In genomic region chr1:152001631-152002584, GRCh38 we compare ENCODE assay signal across 8 cellular contexts. TPM values are rescaled to one million over a fixed set of nuclear protein-coding genes. Genes with fewer than 3 reads are reported as not detected.
DNase-seq lines count a peak whose midpoint lies in the region; ATAC-seq and TF ChIP-seq lines count a peak whose summit lies in the region.

No MANE protein-coding gene starts in this region.

- H4K20me1 ChIP-seq in hepatocyte (ENCODE audit: insufficient read depth, poor library complexity, severe bottlenecking), result no peaks in the 10 kb centered on the region

- no peak for TF ChIP-seq POLR2A in sigmoid colon (IDR thresholded peaks at IDR 0.05)

- H3K4me3 ChIP-seq in ascending aorta (no peak overlapping the region), hepatocyte (no peak overlapping the region), sigmoid colon (no peak overlapping the region)

- H3K9me3 ChIP-seq in ascending aorta, result no peaks in the 10 kb centered on the region
- no peaks in the 10 kb centered on the region for H3K9me3 ChIP-seq in hepatocyte (ENCODE audit: low read depth)
- no peaks in the 10 kb centered on the region for H3K9me3 ChIP-seq in sigmoid colon

- 69% methylated on average over 4 of the region's 4 CpGs for WGBS in hepatocyte (ENCODE audit: low lambda C conversion rate, missing lambda C conversion rate)
- WGBS in sigmoid colon, 2 donors, result 68 to 74% methylated on average over 4 of the region's 4 CpGs

- H3K36me3 ChIP-seq in ascending aorta, result no peaks in the 10 kb centered on the region
- H3K36me3 ChIP-seq in hepatocyte (replicated peaks; ENCODE audit: insufficient read depth, low read depth), result no peaks in the 10 kb centered on the region
- H3K36me3 ChIP-seq in sigmoid colon, result no peaks in the 10 kb centered on the region

- no peaks in the 10 kb centered on the region for H3K79me2 ChIP-seq in hepatocyte

- TF ChIP-seq EP300 in sigmoid colon (IDR thresholded peaks at IDR 0.05), result no peak

- H3K4me1 ChIP-seq in ascending aorta, result peaks cover 0 to 2% of the 10 kb centered on the region in 2 donors
- H3K4me1 ChIP-seq in hepatocyte (ENCODE audit: insufficient read depth), result peaks cover 12% of the 10 kb centered on the region
- peaks cover 0 to 10% (median 3%) of the 10 kb centered on the region in 4 donors for H3K4me1 ChIP-seq in sigmoid colon

- H3K9me2 ChIP-seq in hepatocyte (replicated peaks; ENCODE audit: insufficient read depth), result no peaks in the 10 kb centered on the region

- DNase-seq in NCI-H146 (lab: John Stamatoyannopoulos, UW) (peak; percentile 43), T-helper 2 cell (peak; percentile 40 to 73 (median 61)), ascending aorta (ENCODE audit: low spot score in 2 of 2) (peak; percentile 66 to 94), hepatocyte (ENCODE audit: low spot score) (peak; percentile 93), sigmoid colon (peak; percentile 92)

- H3K27ac ChIP-seq in ascending aorta (no peak overlapping the region), hepatocyte (peak overlapping the region; percentile 76), sigmoid colon (peak overlapping the region; percentile 46 to 67 (median 56))

- H3K27me3 ChIP-seq in ascending aorta (no peaks in the 10 kb centered on the region), hepatocyte (no peaks in the 10 kb centered on the region), sigmoid colon (no peaks in the 10 kb centered on the region)

- ATAC-seq in GM18502 (IDR thresholded peaks at IDR 0.05; ENCODE audit: poor library complexity, unreplicated experiment) (no peak), GM18861 (IDR thresholded peaks at IDR 0.05; ENCODE audit: unreplicated experiment) (no peak)

- H2AFZ ChIP-seq in hepatocyte, result peak overlapping the region; percentile 21

- intact Hi-C loops in ascending aorta (cut with DNase I) (loop anchor here (1.0 kb wide), 2 partner anchors 36 to 68 kb away; no protein-coding TSS in a partner anchor), sigmoid colon (cut with DNase I) (loop anchor here (1.0 to 2.0 kb wide), 2 partner anchors 29 to 68 kb away; no protein-coding TSS in a partner anchor)

- peak overlapping the region; percentile 20 for H3K4me2 ChIP-seq in hepatocyte

- TF ChIP-seq CTCF in GM12872 (IDR thresholded peaks at IDR 0.05; ENCODE audit: insufficient read depth, low read depth, low read length), result peak; percentile 95
- peak; percentile 71 to 93 (median 86) for TF ChIP-seq CTCF in ascending aorta (IDR thresholded peaks at IDR 0.05)
- peak; percentile 99 for TF ChIP-seq CTCF in hepatocyte (IDR thresholded peaks at IDR 0.05; ENCODE audit: poor library complexity)
- TF ChIP-seq CTCF in sigmoid colon (IDR thresholded peaks at IDR 0.05), result peak; percentile 61 to 95 (median 93)

RNA-seq across cellular contexts. Expression of gene S100A10, which starts 8.2 kb away (rescaled TPM):
- total RNA-seq in ascending aorta, result 25.8 TPM
- 408 and 485 TPM in 2 replicates for total RNA-seq in hepatocyte
- 3,367 and 3,493 TPM in 2 replicates for polyA plus RNA-seq in hepatocyte
- total RNA-seq in sigmoid colon, result 10 to 100 TPM; 20.2 to 57.9 (median 43.0) TPM
- polyA plus RNA-seq in sigmoid colon, result 1,000 to 10,000 TPM; 1,087 to 1,816 (median 1,723) TPM

RNA-seq across cellular contexts. Expression of gene S100A11, which starts 34.9 kb away (rescaled TPM):
- 442 TPM for total RNA-seq in ascending aorta
- 258 and 295 TPM in 2 replicates for total RNA-seq in hepatocyte
- 1,491 and 1,531 TPM in 2 replicates for polyA plus RNA-seq in hepatocyte
- total RNA-seq in sigmoid colon, result 100 to 1,000 TPM in 3 of 4 donors, 10 to 100 TPM in 1; 92.6 to 156 (median 109) TPM
- polyA plus RNA-seq in sigmoid colon, result 100 to 1,000 TPM; 371 to 633 (median 478) TPM

Comparison
In these comparisons a context has a peak if more than half of its experiments do, and no peak if none do; other contexts are left out.
1. DNase-seq: peak in every context shown above with its lines; median percentile 93 in hepatocyte; 92 in sigmoid colon; 80 in ascending aorta; 61 in T-helper 2 cell; 43 in NCI-H146.
2. H3K27ac ChIP-seq: peak in hepatocyte (single experiment) and sigmoid colon (4 of 4); none in ascending aorta (0 of 2).
3. Peak in every context shown above with its lines, with median percentiles within 50 percentile points of each other: CTCF ChIP-seq.